Comparison of ENCODE assay signal across 30 cellular contexts in the genomic region with DNA sequence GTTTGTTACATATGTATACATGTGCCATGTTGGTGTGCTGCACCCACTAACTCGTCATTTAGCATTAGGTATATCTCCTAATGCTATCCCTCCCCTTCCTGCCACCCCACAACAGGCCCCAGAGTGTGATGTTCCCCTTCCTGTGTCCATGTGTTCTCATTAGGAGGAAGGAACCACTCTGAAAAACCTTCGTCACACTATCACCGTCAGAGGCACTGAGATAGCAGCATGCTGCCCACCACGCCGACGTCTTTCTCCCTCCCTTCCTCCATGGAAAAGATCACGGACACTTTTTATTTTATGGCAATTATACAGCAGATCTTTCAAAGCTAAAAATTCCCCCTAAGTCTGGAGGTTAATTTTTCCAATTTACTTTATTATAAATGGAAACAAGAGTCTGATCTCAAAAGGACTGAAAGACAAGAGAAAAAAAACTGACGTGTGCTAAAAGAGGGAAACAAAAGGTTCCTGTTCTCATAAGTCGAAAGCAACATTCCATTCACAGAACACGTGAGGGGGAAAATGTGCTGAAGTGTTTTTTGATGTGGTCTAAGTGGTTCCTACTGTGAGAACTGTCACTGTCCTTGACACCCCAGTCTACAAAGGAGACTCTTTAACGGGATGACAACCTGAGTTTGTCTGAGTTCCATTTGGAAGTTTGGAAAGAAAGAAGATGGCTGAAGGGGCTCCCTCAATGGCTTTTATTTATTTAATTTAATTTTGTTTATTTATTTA.
"Had no signal": no experiment of that assay in that cellular context is flagged by ENCODE, and none has a peak within 500 bp of the region (broad histone marks: within the 10 kb centered on the region; RNA-seq: fewer than 3 reads in every experiment).

No MANE protein-coding gene starts in this region.

- H3K4me1 ChIP-seq: breast epithelium, Peyer's patch had no signal

- H3K27ac ChIP-seq: breast epithelium, Peyer's patch, RWPE1 had no signal

- H3K36me3 Mint-ChIP-seq: activated CD8-positive, alpha-beta memory T cell treated with anti-CD3 and anti-CD28 coated beads, Interleukin-2, amount 10 ng/mL, durations not matched to agents 7 days and 5 days; activated naive CD4-positive, alpha-beta T cell treated with anti-CD3 and anti-CD28 coated beads, Interleukin-2, amount 50 U/mL, for 24 hours; T-cell had no signal

- H3K9me3 ChIP-seq: breast epithelium, Peyer's patch had no signal

- H3K4me3 Mint-ChIP-seq: activated B cell treated with CpG ODN at 0.5 μM for 24 hours; activated CD4-positive, alpha-beta T cell treated with anti-CD3 and anti-CD28 coated beads, Interleukin-2, amount 10 ng/mL, durations not matched to agents 24 days and 14 days; activated CD8-positive, alpha-beta memory T cell treated with anti-CD3 and anti-CD28 coated beads, Interleukin-2, amount 10 ng/mL, durations not matched to agents 7 days and 5 days; activated naive CD4-positive, alpha-beta T cell treated with anti-CD3 and anti-CD28 coated beads, Interleukin-2, amount 50 U/mL, for 24 hours; activated T-cell treated with anti-CD3 and anti-CD28 coated beads, Interleukin-2, amount 50 U/mL, for 24 hours; activated T-helper 1 cell treated with anti-CD3 and anti-CD28 coated beads, Interleukin-12 subunit alpha, Interleukin-12 subunit beta, Interleukin-2, Interleukin-4 antibody, amounts not matched to agents 30 ng/mL and 10 ng/mL and 1 ng/mL, durations not matched to agents 14 hours and 24 hours and 36 hours; central memory CD8-positive, alpha-beta T cell; T-cell had no signal

- H3K4me1 Mint-ChIP-seq: activated B cell treated with CpG ODN at 0.5 μM for 24 hours; activated CD4-positive, alpha-beta T cell treated with anti-CD3 and anti-CD28 coated beads, Interleukin-2, amount 10 ng/mL, durations not matched to agents 24 days and 14 days; activated CD8-positive, alpha-beta memory T cell treated with anti-CD3 and anti-CD28 coated beads, Interleukin-2, amount 10 ng/mL, durations not matched to agents 7 days and 5 days; activated naive CD4-positive, alpha-beta T cell treated with anti-CD3 and anti-CD28 coated beads, Interleukin-2, amount 50 U/mL, for 24 hours; central memory CD8-positive, alpha-beta T cell; T-cell had no signal

- H3K4me3 ChIP-seq: breast epithelium, Peyer's patch had no signal

- H3K27me3 Mint-ChIP-seq: activated B cell treated with CpG ODN at 0.5 μM for 24 hours; activated CD4-positive, alpha-beta T cell treated with anti-CD3 and anti-CD28 coated beads, Interleukin-2, amount 10 ng/mL, durations not matched to agents 24 days and 14 days; activated CD8-positive, alpha-beta memory T cell treated with anti-CD3 and anti-CD28 coated beads, Interleukin-2, amount 10 ng/mL, durations not matched to agents 7 days and 5 days; central memory CD8-positive, alpha-beta T cell; T-cell had no signal

- H3K36me3 ChIP-seq: breast epithelium, Peyer's patch had no signal

- H3K9me3 Mint-ChIP-seq: activated CD4-positive, alpha-beta T cell treated with anti-CD3 and anti-CD28 coated beads, Interleukin-2, amount 10 ng/mL, durations not matched to agents 24 days and 14 days had no signal

- DNase-seq: activated B cell treated with CpG ODN at 0.5 μM for 24 hours; activated CD4-positive, alpha-beta T cell treated with anti-CD3 and anti-CD28 coated beads for 1 hour; activated CD4-positive, alpha-beta T cell treated with anti-CD3 and anti-CD28 coated beads, Interleukin-2, amount 10 ng/mL, durations not matched to agents 24 days and 14 days; activated CD4-positive, alpha-beta T cell treated with anti-CD3 and anti-CD28 coated beads, Interleukin-2, amount 50 U/mL, for 48 hours; activated CD8-positive, alpha-beta memory T cell treated with anti-CD3 and anti-CD28 coated beads, Interleukin-2, amount 10 ng/mL, durations not matched to agents 7 days and 5 days; activated effector memory CD4-positive, alpha-beta T cell treated with Interleukin-2 at 50 U/mL for 16 hours; activated naive CD4-positive, alpha-beta T cell; activated T-cell treated with anti-CD3 and anti-CD28 coated beads, Interleukin-2, amount 50 U/mL, for 24 hours; aorta; Kasumi-1; KBM-7; NCI-H1105 treated with DMSO at 0.1 percent for 48 hours; NCI-H1436 treated with DMSO at 0.1 percent for 48 hours; NCI-H187; NCI-H2081 treated with DMSO at 0.1 percent for 48 hours; NCI-H2171 treated with DMSO at 0.1 percent for 48 hours; NCI-H226; NCI-H526; NCI-H82; NK-92 treated with Interleukin-12 subunit alpha and Interleukin-12 subunit beta, amount 100 ng/mL, for 24 hours; Peyer's patch; SHP77 treated with DMSO at 0.1 percent for 48 hours; T-cell; T-helper 2 cell; T1000 had no signal

- H3K27ac Mint-ChIP-seq: activated B cell treated with CpG ODN at 0.5 μM for 24 hours; activated CD4-positive, alpha-beta T cell treated with anti-CD3 and anti-CD28 coated beads, Interleukin-2, amount 10 ng/mL, durations not matched to agents 24 days and 14 days; activated CD8-positive, alpha-beta memory T cell treated with anti-CD3 and anti-CD28 coated beads, Interleukin-2, amount 10 ng/mL, durations not matched to agents 7 days and 5 days; activated naive CD4-positive, alpha-beta T cell treated with anti-CD3 and anti-CD28 coated beads, Interleukin-2, amount 50 U/mL, for 24 hours; activated T-cell treated with anti-CD3 and anti-CD28 coated beads, Interleukin-2, amount 50 U/mL, for 24 hours; activated T-helper 1 cell treated with anti-CD3 and anti-CD28 coated beads, Interleukin-12 subunit alpha, Interleukin-12 subunit beta, Interleukin-2, Interleukin-4 antibody, amounts not matched to agents 30 ng/mL and 10 ng/mL and 1 ng/mL, durations not matched to agents 14 hours and 24 hours and 36 hours; T-cell had no signal

- H3K27me3 ChIP-seq: breast epithelium, Peyer's patch had no signal
